26 cellular contexts compared by ENCODE assay signal in the genomic region with DNA sequence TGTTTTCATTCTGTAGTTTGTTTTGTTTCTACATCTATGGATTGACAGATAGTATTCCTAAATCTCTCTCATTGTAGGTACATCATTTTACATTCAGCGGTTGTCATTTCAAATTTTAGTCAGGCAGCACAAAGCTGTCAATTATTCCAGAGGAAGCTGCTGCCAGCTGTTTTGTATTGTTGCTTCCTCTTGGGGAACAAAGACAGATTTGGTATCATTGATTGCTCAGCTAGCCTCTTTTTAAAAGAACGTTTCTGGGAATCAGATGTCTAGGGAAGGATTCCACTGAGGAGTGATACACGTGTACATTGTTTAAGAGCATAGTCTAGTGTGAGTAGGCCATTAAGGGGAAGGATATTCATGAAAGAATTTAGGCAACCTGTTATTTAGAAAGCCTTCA.
A peak's percentile ranks its signal among the peaks of the same experiment; 100 is the strongest.
DNase-seq lines count a peak whose midpoint lies in the region; ATAC-seq, FAIRE-seq and TF ChIP-seq lines count a peak whose summit lies in the region.
"Had no signal": no experiment of that assay in that cellular context is flagged by ENCODE, and none has a peak within 500 bp of the region (broad histone marks: within the 10 kb centered on the region; RNA-seq: fewer than 3 reads in every experiment).

No MANE protein-coding gene starts in this region.

- H3K79me2 ChIP-seq in HepG2 (ENCODE audit: insufficient read depth, low read length): no peaks in the 10 kb centered on the region

- CTCF ChIA-PET in HepG2 (lab: Yijun Ruan, JAX; ENCODE audit: low intra/inter-chr PET ratio, low total read pairs): no interaction called here

- H3K36me3 ChIP-seq in HepG2 (replicated peaks in 1 of 2; ENCODE audit: control insufficient read depth in 1 of 2, insufficient read depth in 2 of 2, low read length in 2 of 2) (peaks cover 6 to 24% of the 10 kb centered on the region in 2 experiments), right lobe of liver (no peaks in the 10 kb centered on the region), prostate gland (no peaks in the 10 kb centered on the region)
- H3K36me3 ChIP-seq: colonic mucosa had no signal

- H3K9ac ChIP-seq in HepG2 (ENCODE audit: insufficient read depth, low read depth, low read length): no peak overlapping the region

- no peak overlapping the region for H3K27ac ChIP-seq in HepG2 (ENCODE audit: extremely low read length, insufficient read depth, low read length)
- no peak overlapping the region for H3K27ac ChIP-seq in right lobe of liver
- H3K27ac ChIP-seq in prostate gland: no peak overlapping the region
- H3K27ac ChIP-seq: cardiac muscle cell, colonic mucosa, left lung, PC-9, psoas muscle, tibial artery had no signal

- WGBS in HepG2 (ENCODE audit: low lambda C conversion rate): 95% methylated on average over 3 of the region's 3 CpGs
- WGBS in right lobe of liver (ENCODE audit: insufficient coverage, low coverage, low lambda C conversion rate, missing lambda C conversion rate): 70% methylated on average over 3 of the region's 3 CpGs
- 69% methylated on average over 3 of the region's 3 CpGs for WGBS in prostate gland

- H3K9me3 ChIP-seq in HepG2 (ENCODE audit: low read length) (no peaks in the 10 kb centered on the region), right lobe of liver (no peaks in the 10 kb centered on the region), prostate gland (no peaks in the 10 kb centered on the region)
- H3K9me3 ChIP-seq: colonic mucosa, left lung, psoas muscle, tibial artery had no signal

- no peaks in the 10 kb centered on the region for H3K4me1 ChIP-seq in HepG2 (ENCODE audit: insufficient read depth, low read length)
- no peaks in the 10 kb centered on the region for H3K4me1 ChIP-seq in right lobe of liver
- H3K4me1 ChIP-seq in prostate gland (replicated peaks): no peaks in the 10 kb centered on the region
- H3K4me1 ChIP-seq: colonic mucosa, left lung, psoas muscle had no signal

- intact Hi-C loops in HepG2 (cut with micrococcal nuclease; ENCODE audit: unreplicated experiment): no loop called here
- intact Hi-C loops in right lobe of liver (cut with DNase I): no loop called here
- intact Hi-C loops in prostate gland (cut with DNase I): no loop called here
- intact Hi-C loops in left colon (cut with DNase I, micrococcal nuclease): no loop called here

- ATAC-seq in HepG2 (no peak), right lobe of liver (no peak), HG03159 (IDR thresholded peaks at IDR 0.05; ENCODE audit: unreplicated experiment) (no peak), GM19397 (IDR thresholded peaks at IDR 0.05; ENCODE audit: unreplicated experiment) (no peak), left colon (no peak)
- ATAC-seq: activated CD8-positive, alpha-beta T cell treated with anti-CD3 and anti-CD28 coated beads for 36 hours; left lung; psoas muscle had no signal

- no peak overlapping the region for H3K4me2 ChIP-seq in HepG2 (ENCODE audit: low read depth, low read length)
- H3K4me2 ChIP-seq: PC-9 had no signal

- H4K20me1 ChIP-seq in HepG2 (ENCODE audit: insufficient read depth, low read length): no peaks in the 10 kb centered on the region

- H3K27me3 ChIP-seq in HepG2 (ENCODE audit: control insufficient read depth in 1 of 2, insufficient read depth in 2 of 2, low read length in 2 of 2): no peaks in the 10 kb centered on the region
- no peaks in the 10 kb centered on the region for H3K27me3 ChIP-seq in right lobe of liver
- H3K27me3 ChIP-seq in prostate gland (replicated peaks; ENCODE audit: insufficient read depth): no peaks in the 10 kb centered on the region
- H3K27me3 ChIP-seq: cardiac muscle cell, colonic mucosa, left lung, tibial artery had no signal

- TF ChIP-seq POLR2A in HepG2 (IDR thresholded peaks at IDR 0.05; ENCODE audit: insufficient read depth in 1 of 2, low read depth in 2 of 2, low read length in 2 of 2): no peak
- TF ChIP-seq POLR2A in right lobe of liver (IDR thresholded peaks at IDR 0.05): no peak
- TF ChIP-seq POLR2A in prostate gland (IDR thresholded peaks at IDR 0.05): no peak

- BruUV-seq in HepG2 (replicated peaks; lab: Mats Ljungman, UMichigan): TSS peak; percentile 2

- TF ChIP-seq RAD21 in HepG2 (CRISPR knock-in tag; IDR thresholded peaks at IDR 0.05): no peak

- DNase-seq in HepG2 (ENCODE audit: low spot score) (no peak), right lobe of liver (no peak), NCI-H2171 (lab: John Stamatoyannopoulos, UW) (peak; percentile 40), globus pallidus (ENCODE audit: low spot score) (peak; percentile 20), prostate gland (ENCODE audit: low spot score) (no peak), left colon (no peak)
- DNase-seq: activated CD8-positive, alpha-beta T cell treated with anti-CD3 and anti-CD28 coated beads for 36 hours; CD4-positive, alpha-beta T cell; colonic mucosa; DMS53; effector CD8-positive, alpha-beta T cell; erythroblast; KBM-7; left lung; mesendoderm; NCI-H1105; NCI-H524 treated with DMSO at 0.1 percent for 48 hours; PC-9; psoas muscle; stimulated activated CD4-positive, alpha-beta T cell treated with anti-CD3 and anti-CD28 coated beads, Interleukin-4, amount 100 ng/mL, for 4 hours; T-helper 2 cell; tibial artery had no signal

- no peak for TF ChIP-seq EP300 in HepG2 (IDR thresholded peaks at IDR 0.05; ENCODE audit: low read depth in 2 of 2, low read length in 2 of 2)
- TF ChIP-seq EP300 in HepG2 (CRISPR knock-in tag; IDR thresholded peaks at IDR 0.05; ENCODE audit: borderline replicate concordance): no peak

- FAIRE-seq in HepG2 (lab: Jason Lieb, UNC): no peak
- FAIRE-seq: H54 had no signal

- no peak overlapping the region for H3K4me3 ChIP-seq in HepG2 (replicated peaks in 1 of 3; ENCODE audit: insufficient read depth in 1 of 3, low read depth in 2 of 3, low read length in 3 of 3)
- no peak overlapping the region for H3K4me3 ChIP-seq in right lobe of liver
- no peak overlapping the region for H3K4me3 ChIP-seq in prostate gland
- H3K4me3 ChIP-seq: cardiac muscle cell, colonic mucosa, left lung, PC-9, psoas muscle, tibial artery had no signal

- in situ Hi-C loops in HepG2 (cut with HindIII; ENCODE audit: extremely low pct_ligation_motif_present, low pct_unique_long_range_greater_than_20kb): no loop called here

- no peak overlapping the region for H2AFZ ChIP-seq in HepG2 (ENCODE audit: low read length)
- H2AFZ ChIP-seq: PC-9 had no signal

- POLR2A ChIA-PET in HepG2 (lab: Yijun Ruan, JAX): no interaction called here

- TF ChIP-seq CTCF in HepG2 (CRISPR knock-in tag; IDR thresholded peaks at IDR 0.05) (no peak), right lobe of liver (IDR thresholded peaks at IDR 0.05) (no peak), prostate gland (IDR thresholded peaks at IDR 0.05) (no peak)

TF ChIP-seq in HepG2, 621 proteins besides CTCF, POLR2A, EP300 and RAD21:
- peak; percentile 45 for TF ChIP-seq RBM22 (optimal IDR thresholded peaks at IDR 0.05; ENCODE audit: low read length)
- TF ChIP-seq FOXA3 (CRISPR knock-in tag; IDR thresholded peaks at IDR 0.05): no peak

Comparison
In these comparisons a context has a peak if more than half of its experiments do, and no peak if none do; other contexts are left out.
1. DNase-seq: peak in NCI-H2171 (single experiment) and globus pallidus (single experiment); none in HepG2 (single experiment), right lobe of liver (0 of 3), prostate gland (single experiment) and left colon (0 of 2).